Comparison of ENCODE assay signal across 25 cellular contexts in genomic region chr7:35465791-35466336, GRCh38.
DNase-seq lines count a peak whose midpoint lies in the region; ATAC-seq, FAIRE-seq and TF ChIP-seq lines count a peak whose summit lies in the region.
"Had no signal": no experiment of that assay in that cellular context is flagged by ENCODE, and none has a peak within 500 bp of the region (broad histone marks: within the 10 kb centered on the region; RNA-seq: fewer than 3 reads in every experiment).

No MANE protein-coding gene starts in this region.

- H3K4me1 Mint-ChIP-seq in activated naive CD4-positive, alpha-beta T cell treated with anti-CD3 and anti-CD28 coated beads, Interleukin-2, amount 50 U/mL, for 24 hours: no peaks in the 10 kb centered on the region
- no peaks in the 10 kb centered on the region for H3K4me1 Mint-ChIP-seq in osteocyte (ENCODE audit: unreplicated experiment)
- H3K4me1 Mint-ChIP-seq: activated naive CD8-positive, alpha-beta T cell treated with anti-CD3 and anti-CD28 coated beads, Interleukin-2, amount 10 ng/mL, durations not matched to agents 7 days and 5 days; memory B cell; naive B cell had no signal

- no peak for DNase-seq in activated naive CD4-positive, alpha-beta T cell treated with Interleukin-2 at 50 U/mL for 16 hours
- DNase-seq in esophagus muscularis mucosa (ENCODE audit: extremely low spot score): peak; percentile 68
- peak; percentile 66 to 83 for DNase-seq in left lung
- DNase-seq in RCC 7860 (ENCODE audit: low spot score): no peak
- no peak for DNase-seq in gastrocnemius medialis
- DNase-seq in osteocyte (ENCODE audit: extremely low spot score, unreplicated experiment): no peak
- no peak for DNase-seq in activated T-cell treated with anti-CD3 and anti-CD28 coated beads, Interleukin-2, amount 50 U/mL, for 1 hour
- DNase-seq: activated naive CD8-positive, alpha-beta T cell treated with anti-CD3 and anti-CD28 coated beads, Interleukin-2, amount 10 ng/mL, durations not matched to agents 7 days and 5 days; C1 segment of cervical spinal cord; GDM1; GM23248; head of caudate nucleus; naive B cell; NCI-H1694 treated with DMSO at 0.1 percent for 48 hours; NCI-H510A; ovary; sigmoid colon; SW 1271 had no signal

- no peak for TF ChIP-seq CTCF in esophagus muscularis mucosa (IDR thresholded peaks at IDR 0.05)
- TF ChIP-seq CTCF in left lung (IDR thresholded peaks at IDR 0.05): no peak
- no peak for TF ChIP-seq CTCF in gastrocnemius medialis (IDR thresholded peaks at IDR 0.05 in 4 of 5, conservative IDR thresholded peaks at IDR 0.05 in 1 of 5)
- TF ChIP-seq CTCF in osteocyte (IDR thresholded peaks at IDR 0.05): no peak

- H3K27me3 ChIP-seq in esophagus muscularis mucosa (peaks cover 0 to 6% (median 0%) of the 10 kb centered on the region in 4 donors), left lung (peaks cover 0 to 21% of the 10 kb centered on the region in 2 donors), gastrocnemius medialis (no peaks in the 10 kb centered on the region)
- H3K27me3 ChIP-seq: ovary, sigmoid colon had no signal

- H3K27me3 Mint-ChIP-seq in activated naive CD4-positive, alpha-beta T cell treated with anti-CD3 and anti-CD28 coated beads, Interleukin-2, amount 50 U/mL, for 24 hours: peaks cover 13% of the 10 kb centered on the region
- no peaks in the 10 kb centered on the region for H3K27me3 Mint-ChIP-seq in osteocyte (ENCODE audit: unreplicated experiment)

- peak overlapping the region; percentile 56 for H3K27ac Mint-ChIP-seq in activated naive CD4-positive, alpha-beta T cell treated with anti-CD3 and anti-CD28 coated beads, Interleukin-2, amount 50 U/mL, for 24 hours
- no peak overlapping the region for H3K27ac Mint-ChIP-seq in osteocyte (ENCODE audit: unreplicated experiment)
- H3K27ac Mint-ChIP-seq: activated naive CD8-positive, alpha-beta T cell treated with anti-CD3 and anti-CD28 coated beads, Interleukin-2, amount 10 ng/mL, durations not matched to agents 7 days and 5 days; activated T-helper 1 cell treated with anti-CD3 and anti-CD28 coated beads, Interleukin-12 subunit alpha, Interleukin-12 subunit beta, Interleukin-2, Interleukin-4 antibody, amounts not matched to agents 30 ng/mL and 10 ng/mL and 1 ng/mL, durations not matched to agents 14 hours and 24 hours and 36 hours; IgD-negative memory B cell; memory B cell; naive B cell had no signal

- no peak for TF ChIP-seq POLR2A in esophagus muscularis mucosa (IDR thresholded peaks at IDR 0.05; ENCODE audit: low read depth)
- no peak for TF ChIP-seq POLR2A in gastrocnemius medialis (IDR thresholded peaks at IDR 0.05)

- peaks cover 5% of the 10 kb centered on the region for H3K9me3 Mint-ChIP-seq in activated naive CD4-positive, alpha-beta T cell treated with anti-CD3 and anti-CD28 coated beads, Interleukin-2, amount 50 U/mL, for 24 hours
- no peaks in the 10 kb centered on the region for H3K9me3 Mint-ChIP-seq in osteocyte (ENCODE audit: unreplicated experiment)
- H3K9me3 Mint-ChIP-seq: activated naive CD8-positive, alpha-beta T cell treated with anti-CD3 and anti-CD28 coated beads, Interleukin-2, amount 10 ng/mL, durations not matched to agents 7 days and 5 days; activated T-helper 1 cell treated with anti-CD3 and anti-CD28 coated beads, Interleukin-12 subunit alpha, Interleukin-12 subunit beta, Interleukin-2, Interleukin-4 antibody, amounts not matched to agents 30 ng/mL and 10 ng/mL and 1 ng/mL, durations not matched to agents 14 hours and 24 hours and 36 hours had no signal

- H3K27ac ChIP-seq in esophagus muscularis mucosa (replicated peaks in 1 of 4) (no peak overlapping the region), left lung (no peak overlapping the region), gastrocnemius medialis (no peak overlapping the region)
- H3K27ac ChIP-seq: GM23248, ovary, RWPE1, sigmoid colon, suprapubic skin had no signal

- no peaks in the 10 kb centered on the region for H3K36me3 ChIP-seq in esophagus muscularis mucosa
- H3K36me3 ChIP-seq in left lung: no peaks in the 10 kb centered on the region
- H3K36me3 ChIP-seq in gastrocnemius medialis: no peaks in the 10 kb centered on the region
- H3K36me3 ChIP-seq: ovary, sigmoid colon, suprapubic skin had no signal

- peak; percentile 90 for ATAC-seq in left lung
- ATAC-seq in gastrocnemius medialis: no peak

- H3K9me3 ChIP-seq in esophagus muscularis mucosa (peaks cover 0 to 8% (median 0%) of the 10 kb centered on the region in 4 donors), left lung (no peaks in the 10 kb centered on the region), gastrocnemius medialis (no peaks in the 10 kb centered on the region)
- H3K9me3 ChIP-seq: ovary, sigmoid colon, suprapubic skin had no signal

- intact Hi-C loops in esophagus muscularis mucosa (cut with DNase I) (no loop called here), left lung (cut with DNase I) (no loop called here), gastrocnemius medialis (cut with DNase I; ENCODE audit: low total_unique reads) (no loop called here)

- H3K4me3 ChIP-seq in esophagus muscularis mucosa (no peak overlapping the region), left lung (no peak overlapping the region), gastrocnemius medialis (no peak overlapping the region)
- H3K4me3 ChIP-seq: GM23248, ovary, sigmoid colon, suprapubic skin had no signal

- H3K4me1 ChIP-seq in esophagus muscularis mucosa (peaks cover 0 to 3% (median 0%) of the 10 kb centered on the region in 4 donors), left lung (no peaks in the 10 kb centered on the region), gastrocnemius medialis (no peaks in the 10 kb centered on the region)
- H3K4me1 ChIP-seq: sigmoid colon, suprapubic skin had no signal

- H3K36me3 Mint-ChIP-seq in activated naive CD4-positive, alpha-beta T cell treated with anti-CD3 and anti-CD28 coated beads, Interleukin-2, amount 50 U/mL, for 24 hours: no peaks in the 10 kb centered on the region
- no peaks in the 10 kb centered on the region for H3K36me3 Mint-ChIP-seq in osteocyte (ENCODE audit: unreplicated experiment)
- H3K36me3 Mint-ChIP-seq: activated naive CD8-positive, alpha-beta T cell treated with anti-CD3 and anti-CD28 coated beads, Interleukin-2, amount 10 ng/mL, durations not matched to agents 7 days and 5 days; IgD-negative memory B cell had no signal

- WGBS in esophagus muscularis mucosa: 61% methylated on average over 9 of the region's 18 CpGs

- in situ Hi-C loops in gastrocnemius medialis (cut with MboI; ENCODE audit: low sequenced_read_pairs in 4 of 4): no loop called here

- TF ChIP-seq EP300 in esophagus muscularis mucosa (IDR thresholded peaks at IDR 0.05): no peak

- FAIRE-seq in RCC 7860 (lab: Jason Lieb, UNC): no peak
- FAIRE-seq: D721Med had no signal

- no peak overlapping the region for H3K4me3 Mint-ChIP-seq in activated naive CD4-positive, alpha-beta T cell treated with anti-CD3 and anti-CD28 coated beads, Interleukin-2, amount 50 U/mL, for 24 hours
- no peak overlapping the region for H3K4me3 Mint-ChIP-seq in osteocyte (ENCODE audit: unreplicated experiment)
- H3K4me3 Mint-ChIP-seq: activated naive CD8-positive, alpha-beta T cell treated with anti-CD3 and anti-CD28 coated beads, Interleukin-2, amount 10 ng/mL, durations not matched to agents 7 days and 5 days; activated T-helper 1 cell treated with anti-CD3 and anti-CD28 coated beads, Interleukin-12 subunit alpha, Interleukin-12 subunit beta, Interleukin-2, Interleukin-4 antibody, amounts not matched to agents 30 ng/mL and 10 ng/mL and 1 ng/mL, durations not matched to agents 14 hours and 24 hours and 36 hours; IgD-negative memory B cell; memory B cell; naive B cell had no signal

Comparison
In these comparisons a context has a peak if more than half of its experiments do, and no peak if none do; other contexts are left out.
1. DNase-seq: peak in esophagus muscularis mucosa (single experiment) and left lung (2 of 2); none in activated naive CD4-positive, alpha-beta T cell treated with Interleukin-2 at 50 U/mL for 16 hours (single experiment), RCC 7860 (single experiment), gastrocnemius medialis (0 of 2), osteocyte (single experiment) and activated T-cell treated with anti-CD3 and anti-CD28 coated beads, Interleukin-2, amount 50 U/mL, for 1 hour (single experiment).